10 cellular contexts compared by ENCODE assay signal in the genomic region with DNA sequence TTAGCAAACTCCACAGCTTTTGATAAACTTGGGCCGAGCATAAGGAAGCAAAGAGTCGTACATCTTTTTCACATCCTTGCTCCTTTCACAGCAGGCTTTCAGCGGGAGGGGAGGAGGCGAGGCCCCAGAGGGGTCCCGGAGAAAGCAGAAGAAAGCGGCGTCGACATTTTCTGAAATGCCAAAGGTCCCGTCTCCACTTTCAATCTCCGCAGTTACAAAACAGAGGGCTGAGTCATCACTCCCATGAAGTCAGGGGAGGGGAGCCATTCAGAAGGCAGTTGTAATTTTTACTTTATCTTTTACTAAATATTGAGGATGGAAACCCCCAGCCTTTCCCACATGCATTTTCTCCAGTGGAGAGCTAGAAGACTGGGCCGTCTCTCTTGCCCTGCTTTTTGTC.
DNase-seq lines count a peak whose midpoint lies in the region; ATAC-seq, FAIRE-seq and TF ChIP-seq lines count a peak whose summit lies in the region.
"Had no signal": no experiment of that assay in that cellular context is flagged by ENCODE, and none has a peak within 500 bp of the region (broad histone marks: within the 10 kb centered on the region; RNA-seq: fewer than 3 reads in every experiment).

No MANE protein-coding gene starts in this region.

- FAIRE-seq in urothelium cell line (lab: Jason Lieb, UNC), result no peak

- H3K4me1 ChIP-seq in muscle layer of duodenum (ENCODE audit: control insufficient read depth in 1 of 2, insufficient read depth in 2 of 2, low read length in 2 of 2), result no peaks in the 10 kb centered on the region

- peak overlapping the region; percentile 89 for H3K27ac ChIP-seq in muscle layer of duodenum (ENCODE audit: low read length)
- H3K27ac ChIP-seq: 22Rv1 had no signal

- H3K9me3 ChIP-seq in muscle layer of duodenum (ENCODE audit: control insufficient read depth in 1 of 2, low read length in 2 of 2), result peaks cover 10 to 26% of the 10 kb centered on the region in 2 donors

- H3K4me3 ChIP-seq in muscle layer of duodenum (ENCODE audit: low read depth in 1 of 2, low read length in 2 of 2), result no peak overlapping the region

- DNase-seq in SIG-M5 treated with dmso at 0.1 percent for 504 hours (lab: John Stamatoyannopoulos, UW; ENCODE audit: unreplicated experiment) (peak; percentile 8), SIG-M5 (lab: John Stamatoyannopoulos, UW) (no peak), urothelium cell line (ENCODE audit: low spot score) (peak; percentile 69), COLO668 (lab: John Stamatoyannopoulos, UW; ENCODE audit: unreplicated experiment) (no peak), GM20000 (ENCODE audit: low spot score) (no peak)
- DNase-seq in stimulated activated CD8-positive, alpha-beta memory T cell treated with anti-CD3 and anti-CD28 coated beads, Interleukin-4, amount 100 ng/mL, for 48 hours, result no peak
- DNase-seq: activated naive CD4-positive, alpha-beta T cell treated with anti-CD3 and anti-CD28 coated beads, Interleukin-2, amount 50 U/mL, for 16 hours had no signal

- no peak for TF ChIP-seq CTCF in GM20000 (IDR thresholded peaks at IDR 0.05; ENCODE audit: extremely low read depth, missing control alignments)

- H3K36me3 ChIP-seq in muscle layer of duodenum (ENCODE audit: control insufficient read depth in 1 of 2, insufficient read depth in 2 of 2, low read length in 2 of 2), result peaks cover 0 to 4% of the 10 kb centered on the region in 2 donors

- ATAC-seq in esophagus mucosa, result peak; percentile 26

- H3K27me3 ChIP-seq in muscle layer of duodenum (ENCODE audit: low read depth, low read length), result no peaks in the 10 kb centered on the region

Comparison
In these comparisons a context has a peak if more than half of its experiments do, and no peak if none do; other contexts are left out.
1. DNase-seq: peak in SIG-M5 treated with dmso at 0.1 percent for 504 hours (single experiment) and urothelium cell line (single experiment); none in SIG-M5 (single experiment), COLO668 (single experiment), GM20000 (single experiment) and stimulated activated CD8-positive, alpha-beta memory T cell treated with anti-CD3 and anti-CD28 coated beads, Interleukin-4, amount 100 ng/mL, for 48 hours (single experiment).